Comparison of ENCODE assay signal across 15 cellular contexts in genomic region chr22:27258773-27259172, GRCh38.
A peak's percentile ranks its signal among the peaks of the same experiment; 100 is the strongest.
DNase-seq lines count a peak whose midpoint lies in the region; ATAC-seq lines count a peak whose summit lies in the region.
"Had no signal": no experiment of that assay in that cellular context is flagged by ENCODE, and none has a peak within 500 bp of the region (broad histone marks: within the 10 kb centered on the region; RNA-seq: fewer than 3 reads in every experiment).

No MANE protein-coding gene starts in this region.

- H3K4me1 Mint-ChIP-seq in activated naive CD4-positive, alpha-beta T cell treated with anti-CD3 and anti-CD28 coated beads for 36 hours (ENCODE audit: low read depth), result no peaks in the 10 kb centered on the region
- H3K4me1 Mint-ChIP-seq: CD4-positive, alpha-beta memory T cell had no signal

- CTCF ChIA-PET in activated naive CD4-positive, alpha-beta T cell treated with anti-CD3 and anti-CD28 coated beads for 36 hours (lab: Charles Lee), result no interaction called here

- intact Hi-C loops in activated naive CD4-positive, alpha-beta T cell treated with anti-CD3 and anti-CD28 coated beads for 36 hours (cut with micrococcal nuclease), result no loop called here

- H3K27me3 Mint-ChIP-seq in activated naive CD4-positive, alpha-beta T cell treated with anti-CD3 and anti-CD28 coated beads for 36 hours (ENCODE audit: low read depth), result peaks cover 16% of the 10 kb centered on the region

- peaks cover 4% of the 10 kb centered on the region for H3K36me3 Mint-ChIP-seq in activated naive CD4-positive, alpha-beta T cell treated with anti-CD3 and anti-CD28 coated beads for 36 hours (ENCODE audit: low read depth)
- H3K36me3 Mint-ChIP-seq: CD4-positive, alpha-beta memory T cell had no signal

- peak; percentile 3 for DNase-seq in activated CD4-positive, alpha-beta T cell treated with anti-CD3 and anti-CD28 coated beads for 48 hours
- DNase-seq in activated CD4-positive, alpha-beta T cell treated with anti-CD3 and anti-CD28 coated beads for 4 hours, result no peak
- peak; percentile 12 for DNase-seq in NCI-H2171 (lab: John Stamatoyannopoulos, UW)
- peak; percentile 37 for DNase-seq in iPS-NIHi11 (ENCODE audit: low spot score)
- no peak for DNase-seq in activated naive CD4-positive, alpha-beta T cell treated with anti-CD3 and anti-CD28 coated beads for 36 hours
- DNase-seq in NCI-H1694 treated with DMSO at 0.1 percent for 48 hours (lab: John Stamatoyannopoulos, UW), result no peak
- DNase-seq: AML-193; CD4-positive, alpha-beta memory T cell; NCI-H1436 treated with DMSO at 0.1 percent for 48 hours; NCI-H2081 treated with DMSO at 0.1 percent for 48 hours; NCI-H446 treated with DMSO at 0.1 percent for 48 hours; NCI-H748 treated with DMSO at 0.1 percent for 48 hours; PC-3 had no signal

- peaks cover 11% of the 10 kb centered on the region for H3K9me3 Mint-ChIP-seq in activated naive CD4-positive, alpha-beta T cell treated with anti-CD3 and anti-CD28 coated beads for 36 hours

- ATAC-seq in GM19035 (IDR thresholded peaks at IDR 0.05; ENCODE audit: unreplicated experiment), result no peak
- ATAC-seq in HG03432 (IDR thresholded peaks at IDR 0.05; ENCODE audit: unreplicated experiment), result no peak
- ATAC-seq: PC-3 had no signal

- H3K27ac Mint-ChIP-seq in activated naive CD4-positive, alpha-beta T cell treated with anti-CD3 and anti-CD28 coated beads for 36 hours, result no peak overlapping the region
- H3K27ac Mint-ChIP-seq: CD4-positive, alpha-beta memory T cell had no signal

- no peak overlapping the region for H3K4me3 Mint-ChIP-seq in activated naive CD4-positive, alpha-beta T cell treated with anti-CD3 and anti-CD28 coated beads for 36 hours

Comparison
In these comparisons a context has a peak if more than half of its experiments do, and no peak if none do; other contexts are left out.
1. DNase-seq: peak in activated CD4-positive, alpha-beta T cell treated with anti-CD3 and anti-CD28 coated beads for 48 hours (single experiment), NCI-H2171 (single experiment) and iPS-NIHi11 (single experiment); none in activated CD4-positive, alpha-beta T cell treated with anti-CD3 and anti-CD28 coated beads for 4 hours (0 of 2), activated naive CD4-positive, alpha-beta T cell treated with anti-CD3 and anti-CD28 coated beads for 36 hours (single experiment) and NCI-H1694 treated with DMSO at 0.1 percent for 48 hours (single experiment).